ENCODE assay signal across 25 cellular contexts in the genomic region with DNA sequence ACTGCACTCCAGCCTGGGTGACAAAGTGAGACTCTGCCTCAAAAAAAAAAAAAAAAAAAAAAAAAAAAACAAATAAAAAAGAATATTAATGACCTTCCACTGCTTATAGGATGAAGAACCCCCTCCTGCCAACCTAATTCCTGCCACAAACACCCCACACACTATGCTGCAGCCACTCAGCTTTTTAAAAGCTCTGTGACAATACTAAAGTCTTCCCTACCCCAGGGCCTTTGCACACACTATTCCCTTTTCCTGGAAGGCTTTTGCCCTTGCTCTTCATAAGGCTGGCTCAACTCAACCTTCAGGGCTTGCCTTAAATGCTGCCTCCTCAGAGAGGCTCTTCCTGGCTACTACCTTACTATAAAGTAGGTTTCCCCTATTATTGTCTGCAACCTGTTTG. TPM values are rescaled to one million over a fixed set of nuclear protein-coding genes. Genes with fewer than 3 reads are reported as not detected.
"Had no signal": no experiment of that assay in that cellular context is flagged by ENCODE, and none has a peak within 500 bp of the region (broad histone marks: within the 10 kb centered on the region; RNA-seq: fewer than 3 reads in every experiment).

No MANE protein-coding gene starts in this region.

- H3K27ac Mint-ChIP-seq: effector memory CD8-positive, alpha-beta T cell; endodermal cell had no signal

- ATAC-seq: effector memory CD8-positive, alpha-beta T cell; esophagus mucosa; gastrocnemius medialis; heart right ventricle; left cardiac atrium; left lung; left ventricle myocardium superior; lower lobe of right lung; naive thymus-derived CD4-positive, alpha-beta T cell had no signal

- H3K4me1 Mint-ChIP-seq: naive thymus-derived CD4-positive, alpha-beta T cell had no signal

- H3K4me3 Mint-ChIP-seq: dendritic cell treated with granulocyte-macrophage colony-stimulating factor and Interleukin-4, amounts not matched to agents 40 ng/mL and 50 ng/mL, for 4 days; effector memory CD8-positive, alpha-beta T cell; endodermal cell; naive thymus-derived CD4-positive, alpha-beta T cell had no signal

- H3K36me3 ChIP-seq: colonic mucosa, esophagus squamous epithelium, gastrocnemius medialis, heart right ventricle, left lung, lower lobe of right lung had no signal

- H3K9me3 Mint-ChIP-seq: dendritic cell treated with granulocyte-macrophage colony-stimulating factor and Interleukin-4, amounts not matched to agents 40 ng/mL and 50 ng/mL, for 4 days; effector memory CD8-positive, alpha-beta T cell; endodermal cell; naive thymus-derived CD4-positive, alpha-beta T cell had no signal

- H3K4me3 ChIP-seq: colonic mucosa, esophagus squamous epithelium, gastrocnemius medialis, heart right ventricle, left lung, lower lobe of right lung had no signal

- DNase-seq: colonic mucosa; cortex of kidney; effector CD8-positive, alpha-beta T cell; effector memory CD8-positive, alpha-beta T cell; endodermal cell; erythroblast; esophagus squamous epithelium; foreskin fibroblast; foreskin melanocyte; gastrocnemius medialis; glutamatergic neuron; head of caudate nucleus; heart right ventricle; hippocampal formation; left cardiac atrium; left lung; left ventricle myocardium superior; lower lobe of right lung; mesendoderm; midbrain; naive thymus-derived CD4-positive, alpha-beta T cell had no signal

- H3K9me3 ChIP-seq: colonic mucosa, esophagus squamous epithelium, gastrocnemius medialis, heart right ventricle, left lung, lower lobe of right lung had no signal

- H3K4me1 ChIP-seq: colonic mucosa, esophagus squamous epithelium, left lung, lower lobe of right lung had no signal

- H3K27ac ChIP-seq: colonic mucosa, epithelial cell of prostate, esophagus squamous epithelium, gastrocnemius medialis, heart right ventricle, left lung, lower lobe of right lung had no signal

- H3K27me3 ChIP-seq: colonic mucosa, esophagus squamous epithelium, gastrocnemius medialis, heart right ventricle, left lung had no signal

RNA-seq across cellular contexts. Expression of a gene that starts 10.8 kb away (rescaled TPM):
- total RNA-seq: glomerular endothelial cell had no signal
